ENCODE assay signal across 14 cellular contexts in genomic region chr1:183544598-183545297, GRCh38. TPM values are rescaled to one million over a fixed set of nuclear protein-coding genes. Genes with fewer than 3 reads are reported as not detected.
DNase-seq lines count a peak whose midpoint lies in the region; FAIRE-seq and TF ChIP-seq lines count a peak whose summit lies in the region.
"Had no signal": no experiment of that assay in that cellular context is flagged by ENCODE, and none has a peak within 500 bp of the region (broad histone marks: within the 10 kb centered on the region; RNA-seq: fewer than 3 reads in every experiment).

No MANE protein-coding gene starts in this region.

- H3K4me3 Mint-ChIP-seq in brain, result no peak overlapping the region
- H3K4me3 Mint-ChIP-seq: CD8-positive, alpha-beta T cell; neural crest cell had no signal

- H3K27me3 Mint-ChIP-seq in brain, result no peaks in the 10 kb centered on the region

- no peak for FAIRE-seq in D721Med (lab: Jason Lieb, UNC)

- peaks cover 33% of the 10 kb centered on the region for H3K4me1 Mint-ChIP-seq in brain

- no peak for TF ChIP-seq EP300 in Ishikawa (IDR thresholded peaks at IDR 0.05; ENCODE audit: borderline replicate concordance)

- peaks cover 66% of the 10 kb centered on the region for H3K36me3 Mint-ChIP-seq in brain

- H3K27ac Mint-ChIP-seq in brain, result peak overlapping the region; percentile 10 to 91 (median 74)
- H3K27ac Mint-ChIP-seq: CD8-positive, alpha-beta T cell had no signal

- TF ChIP-seq RAD21 in Ishikawa (IDR thresholded peaks at IDR 0.05; ENCODE audit: low read depth), result no peak; the same call in 1 of the 2 replicates

- H3K9me3 Mint-ChIP-seq in brain, result no peaks in the 10 kb centered on the region
- H3K9me3 Mint-ChIP-seq: CD8-positive, alpha-beta T cell; neural crest cell had no signal

- TF ChIP-seq CTCF in brain (conservative IDR thresholded peaks at IDR 0.05) (no peak), D721Med (IDR thresholded peaks at IDR 0.05; ENCODE audit: insufficient read depth, missing control alignments) (no peak)

- DNase-seq in DMS 273 treated with DMSO at 0.1 percent for 48 hours (lab: John Stamatoyannopoulos, UW) (peak; percentile 59), myocyte (ENCODE audit: low read depth) (peak; percentile 37), NCI-H510A (lab: John Stamatoyannopoulos, UW) (no peak), D721Med (ENCODE audit: insufficient read length, low spot score) (no peak), T-helper 1 cell (no peak), ecto neural progenitor cell (ENCODE audit: low spot score) (no peak)
- DNase-seq: CD8-positive, alpha-beta T cell; dorsolateral prefrontal cortex; foreskin keratinocyte; islet precursor cell; NCI-H1417 had no signal

TF ChIP-seq in Ishikawa, 13 proteins besides CTCF, POLR2A, EP300 and RAD21:
- TF ChIP-seq ZBTB7A (IDR thresholded peaks at IDR 0.05; ENCODE audit: low read depth) (no peak), TEAD4 (IDR thresholded peaks at IDR 0.05) (peak; percentile 34; the same call in 1 of the 2 replicates), TCF12 (IDR thresholded peaks at IDR 0.05; ENCODE audit: low read depth) (0 out of 2 replicates have a peak, but pooled peaks have one; percentile 43), FOXM1 (IDR thresholded peaks at IDR 0.05; ENCODE audit: borderline replicate concordance, low read depth) (no peak), TAF1 (IDR thresholded peaks at IDR 0.05; ENCODE audit: low read depth) (no peak), MAX (IDR thresholded peaks at IDR 0.05) (no peak), CEBPB (IDR thresholded peaks at IDR 0.05) (no peak), YY1 (IDR thresholded peaks at IDR 0.05; ENCODE audit: low read depth) (no peak), REST (IDR thresholded peaks at IDR 0.05; ENCODE audit: low read depth) (no peak), USF1 (IDR thresholded peaks at IDR 0.05) (no peak), CREB1 (IDR thresholded peaks at IDR 0.05; ENCODE audit: low read depth) (no peak), EGR1 (IDR thresholded peaks at IDR 0.05) (no peak), NFIC (IDR thresholded peaks at IDR 0.05) (peak; percentile 76)

RNA-seq across cellular contexts. Expression of gene NCF2, which starts 45.5 kb away (rescaled TPM):
- polyA plus RNA-seq in brain (ENCODE audit: insufficient read depth, low read depth, low replicate concordance), result 3.5 TPM
- total RNA-seq in myocyte, result 0.10 TPM in 1 of 2 replicates, not detected in the other
- polyA plus RNA-seq in myocyte (2012), result 12.4 TPM
- total RNA-seq: neural crest cell had no signal

Comparison
In these comparisons a context has a peak if more than half of its experiments do, and no peak if none do; other contexts are left out.
1. DNase-seq: peak in DMS 273 treated with DMSO at 0.1 percent for 48 hours (single experiment) and myocyte (single experiment); none in NCI-H510A (single experiment), D721Med (single experiment), T-helper 1 cell (0 of 5) and ecto neural progenitor cell (single experiment).